35 cellular contexts compared by ENCODE assay signal in genomic region chr4:21018817-21019216, GRCh38.
"Had no signal": no experiment of that assay in that cellular context is flagged by ENCODE, and none has a peak within 500 bp of the region (broad histone marks: within the 10 kb centered on the region; RNA-seq: fewer than 3 reads in every experiment).

No MANE protein-coding gene starts in this region.

- DNase-seq: Karpas-422, Kasumi-1, KG1, MG63, MM.1S, MV-4-11, NCI-H1048, NCI-H1092, NCI-H1092 treated with DMSO at 0.1 percent for 48 hours, NCI-H1105, NCI-H1105 treated with DMSO at 0.1 percent for 48 hours, NCI-H1417, NCI-H1417 treated with DMSO at 0.1 percent for 48 hours, NCI-H1436, NCI-H1436 treated with DMSO at 0.1 percent for 48 hours, NCI-H146, NCI-H1694, NCI-H1694 treated with DMSO at 0.1 percent for 48 hours, NCI-H187, NCI-H187 treated with DMSO at 0.1 percent for 48 hours, NCI-H1930, NCI-H2029, NCI-H2029 treated with DMSO at 0.1 percent for 48 hours, NCI-H2081, NCI-H2081 treated with DMSO at 0.1 percent for 48 hours, NCI-H2107, NCI-H2171, NCI-H2171 treated with DMSO at 0.1 percent for 48 hours, NCI-H2227 treated with DMSO at 0.1 percent for 48 hours, NCI-H226, NCI-H345, NCI-H446, NCI-H446 treated with DMSO at 0.1 percent for 48 hours, NCI-H510A had no signal

- H3K9me3 ChIP-seq: MG63 had no signal

- H3K27ac ChIP-seq: KMS-11 had no signal

- H3K4me3 ChIP-seq: MG63 had no signal

- H3K36me3 ChIP-seq: MG63 had no signal

- H3K27me3 ChIP-seq: MG63 had no signal
